In the genomic region with DNA sequence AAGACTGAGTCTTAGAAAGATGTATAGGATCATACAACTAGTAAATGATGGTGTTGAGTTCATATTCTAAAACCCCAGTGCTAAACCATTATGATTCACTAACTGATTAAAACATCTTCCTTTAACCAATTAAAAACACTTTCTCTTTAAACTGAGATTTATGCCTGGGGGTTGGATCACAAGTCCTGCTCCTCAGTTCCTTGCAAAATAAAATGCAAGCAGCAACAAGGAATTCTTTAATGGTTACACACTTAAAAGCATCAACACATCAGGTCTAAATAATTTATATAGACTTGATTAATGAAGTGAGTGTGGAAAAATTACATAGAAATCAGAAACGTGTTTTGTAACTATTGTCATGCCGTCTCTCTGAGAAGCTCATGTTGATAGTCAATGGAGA, we compare ENCODE assay signal across 9 cellular contexts.
"Had no signal": no experiment of that assay in that cellular context is flagged by ENCODE, and none has a peak within 500 bp of the region (broad histone marks: within the 10 kb centered on the region; RNA-seq: fewer than 3 reads in every experiment).

No MANE protein-coding gene starts in this region.

- H3K36me3 ChIP-seq: HAP-1 had no signal

- ATAC-seq: GM23338, HCT116 had no signal

- H2AFZ ChIP-seq: GM23248, GM23338 had no signal

- H3K4me2 ChIP-seq: GM23338 had no signal

- H3K27ac ChIP-seq: GM23248 had no signal

- H3K4me3 ChIP-seq: GM23248, GM23338, HAP-1 had no signal

- H3K9me3 ChIP-seq: HAP-1 had no signal

- H3K9ac ChIP-seq: GM23248 had no signal

- DNase-seq: GM23248, GOT3, H7, H9, HCEC 1CT, HFFc6 had no signal
